In the genomic region with DNA sequence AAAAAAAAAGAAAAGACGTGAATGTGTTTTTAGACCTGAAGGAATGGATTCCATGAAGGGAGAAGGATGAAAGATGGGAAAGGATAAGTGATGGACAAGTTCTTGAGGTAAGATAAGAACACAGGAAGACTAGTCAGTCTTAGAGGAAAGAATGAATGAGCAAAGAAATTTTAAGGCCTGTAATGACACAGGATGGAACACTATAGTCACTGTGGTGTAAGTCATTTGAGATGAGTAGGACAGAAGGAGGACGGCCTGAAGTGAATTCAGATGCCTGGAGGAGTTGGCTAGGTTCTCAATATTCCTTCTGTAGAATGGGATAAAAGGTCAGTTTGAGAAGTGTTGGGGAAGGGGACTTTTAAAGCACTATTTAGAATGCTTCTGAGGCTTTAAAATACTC, we compare ENCODE assay signal across 13 cellular contexts. TPM values are rescaled to one million over a fixed set of nuclear protein-coding genes. Genes with fewer than 3 reads are reported as not detected.
DNase-seq lines count a peak whose midpoint lies in the region; ATAC-seq, FAIRE-seq and TF ChIP-seq lines count a peak whose summit lies in the region.
"Had no signal": no experiment of that assay in that cellular context is flagged by ENCODE, and none has a peak within 500 bp of the region (broad histone marks: within the 10 kb centered on the region; RNA-seq: fewer than 3 reads in every experiment).

No MANE protein-coding gene starts in this region.

- ATAC-seq in sciatic nerve (no peak), GM21529 (IDR thresholded peaks at IDR 0.05; ENCODE audit: unreplicated experiment) (no peak)
- ATAC-seq: mucosa of descending colon had no signal

- no peak for TF ChIP-seq POLR2A in endothelial cell of umbilical vein (IDR thresholded peaks at IDR 0.05; ENCODE audit: low read depth, low read length)

- H3K4me1 Mint-ChIP-seq in activated CD4-positive, alpha-beta T cell treated with anti-CD3 and anti-CD28 coated beads, Interleukin-2, amount 10 ng/mL, durations not matched to agents 24 days and 14 days, result peaks cover 41% of the 10 kb centered on the region
- H3K4me1 Mint-ChIP-seq in progenitor cell of endocrine pancreas (ENCODE audit: low read depth), result peaks cover 31% of the 10 kb centered on the region

- H2AFZ ChIP-seq in endothelial cell of umbilical vein (ENCODE audit: low read depth, low read length), result no peak overlapping the region

- BruUV-seq in endothelial cell of umbilical vein (replicated peaks; lab: Mats Ljungman, UMichigan), result no TSS peak

- H3K36me3 ChIP-seq in SK-N-MC (ENCODE audit: insufficient read depth, low read length), result peaks cover 75% of the 10 kb centered on the region
- peaks cover 0 to 11% of the 10 kb centered on the region in 2 experiments for H3K36me3 ChIP-seq in endothelial cell of umbilical vein (ENCODE audit: control insufficient read depth in 2 of 2, extremely low read depth in 1 of 2, insufficient read depth in 2 of 2, low read length in 2 of 2)
- H3K36me3 ChIP-seq in MG63, result peaks cover 11% of the 10 kb centered on the region

- H3K9ac ChIP-seq in SK-N-MC (ENCODE audit: insufficient read length) (peak overlapping the region; percentile 62), endothelial cell of umbilical vein (replicated peaks; ENCODE audit: extremely low read depth, insufficient read depth, low read length) (no peak overlapping the region)

- peaks cover 47% of the 10 kb centered on the region for H3K36me3 Mint-ChIP-seq in activated CD4-positive, alpha-beta T cell treated with anti-CD3 and anti-CD28 coated beads, Interleukin-2, amount 10 ng/mL, durations not matched to agents 24 days and 14 days (ENCODE audit: low read depth)
- H3K36me3 Mint-ChIP-seq in progenitor cell of endocrine pancreas (ENCODE audit: insufficient read depth), result peaks cover 15% of the 10 kb centered on the region

- H3K27me3 ChIP-seq in endothelial cell of umbilical vein (ENCODE audit: control insufficient read depth in 2 of 2, insufficient read depth in 2 of 2, low read length in 2 of 2) (no peaks in the 10 kb centered on the region), MG63 (no peaks in the 10 kb centered on the region)
- H3K27me3 ChIP-seq: esophagus squamous epithelium, upper lobe of left lung had no signal

- dilution Hi-C loops in endothelial cell of umbilical vein (cut with MboI; ENCODE audit: extremely low pct_ligation_motif_present, low sequenced_read_pairs), result no loop called here

- CTCF ChIA-PET in endothelial cell of umbilical vein (lab: Charles Lee), result interaction anchor here (8.8 kb wide), 1 partner anchor 200 kb away, joined by 50 read pairs; no protein-coding TSS in a partner anchor

- H3K27ac ChIP-seq in SK-N-MC (no peak overlapping the region), endothelial cell of umbilical vein (ENCODE audit: insufficient read depth, low read depth, low read length) (no peak overlapping the region)
- H3K27ac ChIP-seq: esophagus squamous epithelium, upper lobe of left lung had no signal

- POLR2A ChIA-PET in endothelial cell of umbilical vein (lab: Charles Lee), result interaction anchor here (1.5 kb wide), 1 partner anchor 21 kb away, joined by 3 read pairs; no protein-coding TSS in a partner anchor

- H3K9me3 ChIP-seq in SK-N-MC (ENCODE audit: low read depth, low read length) (no peaks in the 10 kb centered on the region), endothelial cell of umbilical vein (replicated peaks; ENCODE audit: control insufficient read depth, insufficient read depth, low read length) (no peaks in the 10 kb centered on the region), MG63 (no peaks in the 10 kb centered on the region)
- H3K9me3 ChIP-seq: esophagus squamous epithelium, mucosa of descending colon, upper lobe of left lung had no signal

- TF ChIP-seq CTCF in endothelial cell of umbilical vein (IDR thresholded peaks at IDR 0.05; ENCODE audit: extremely low read depth in 1 of 2, insufficient read depth in 1 of 2, low read depth in 1 of 2, low read length in 2 of 2) (no peak), progenitor cell of endocrine pancreas (IDR thresholded peaks at IDR 0.05; ENCODE audit: unreplicated experiment) (no peak)

- no peaks in the 10 kb centered on the region for H3K9me1 ChIP-seq in endothelial cell of umbilical vein (replicated peaks; ENCODE audit: control insufficient read depth, extremely low read depth, insufficient read depth, low read length)

- peaks cover 53% of the 10 kb centered on the region for H3K4me1 ChIP-seq in endothelial cell of umbilical vein (ENCODE audit: control insufficient read depth, extremely low read depth, insufficient read depth, low read length)

- no peaks in the 10 kb centered on the region for H3K9me3 Mint-ChIP-seq in activated CD4-positive, alpha-beta T cell treated with anti-CD3 and anti-CD28 coated beads, Interleukin-2, amount 10 ng/mL, durations not matched to agents 24 days and 14 days
- no peaks in the 10 kb centered on the region for H3K9me3 Mint-ChIP-seq in progenitor cell of endocrine pancreas (ENCODE audit: low read depth)

- H3K4me3 ChIP-seq in SK-N-MC (peak overlapping the region; percentile 89), endothelial cell of umbilical vein (replicated peaks in 1 of 3; ENCODE audit: insufficient read depth in 1 of 3, low read depth in 1 of 3, low read length in 3 of 3) (peak overlapping the region in 1 of 3 experiments; percentile 98), MG63 (no peak overlapping the region)
- H3K4me3 ChIP-seq: mucosa of descending colon had no signal

- peaks cover 88% of the 10 kb centered on the region for H3K79me2 ChIP-seq in endothelial cell of umbilical vein (ENCODE audit: control insufficient read depth, insufficient read depth, low read length)

- no peaks in the 10 kb centered on the region for H3K27me3 Mint-ChIP-seq in activated CD4-positive, alpha-beta T cell treated with anti-CD3 and anti-CD28 coated beads, Interleukin-2, amount 10 ng/mL, durations not matched to agents 24 days and 14 days
- no peaks in the 10 kb centered on the region for H3K27me3 Mint-ChIP-seq in progenitor cell of endocrine pancreas

- DNase-seq in activated CD4-positive, alpha-beta T cell treated with anti-CD3 and anti-CD28 coated beads, Interleukin-2, amount 10 ng/mL, durations not matched to agents 24 days and 14 days, result no peak
- no peak for DNase-seq in activated CD4-positive, alpha-beta T cell treated with anti-CD3 and anti-CD28 coated beads, Interleukin-2, amount 50 U/mL, for 4 hours
- DNase-seq in SK-N-MC (ENCODE audit: low read depth, low spot score) (no peak), endothelial cell of umbilical vein (ENCODE audit: low read depth, low spot score) (no peak), progenitor cell of endocrine pancreas (ENCODE audit: low spot score, unreplicated experiment) (no peak), sciatic nerve (ENCODE audit: low spot score) (no peak), MG63 (no peak)
- DNase-seq: esophagus squamous epithelium; mucosa of descending colon; NCI-H1436; stimulated activated CD4-positive, alpha-beta T cell treated with anti-CD3 and anti-CD28 coated beads, Interleukin-2, amount 100 ng/mL, for 48 hours; upper lobe of left lung had no signal

- H3K27ac Mint-ChIP-seq in activated CD4-positive, alpha-beta T cell treated with anti-CD3 and anti-CD28 coated beads, Interleukin-2, amount 10 ng/mL, durations not matched to agents 24 days and 14 days, result peak overlapping the region; percentile 79
- H3K27ac Mint-ChIP-seq in progenitor cell of endocrine pancreas, result peak overlapping the region; percentile 77

- peak overlapping the region; percentile 92 for H3K4me2 ChIP-seq in endothelial cell of umbilical vein (ENCODE audit: insufficient read depth, low read length)

- H4K20me1 ChIP-seq in endothelial cell of umbilical vein (replicated peaks; ENCODE audit: control insufficient read depth, extremely low read depth, insufficient read depth, low read length), result peaks cover 4% of the 10 kb centered on the region

- no peak for FAIRE-seq in endothelial cell of umbilical vein (lab: Jason Lieb, UNC)

- intact Hi-C loops in activated CD4-positive, alpha-beta T cell treated with anti-CD3 and anti-CD28 coated beads, Interleukin-2, amount 10 ng/mL, durations not matched to agents 24 days and 14 days (cut with micrococcal nuclease), result loop anchor here (10.0 kb wide), 1 partner anchor 47 kb away; no protein-coding TSS in a partner anchor
- intact Hi-C loops in endothelial cell of umbilical vein (cut with micrococcal nuclease), result no loop called here
- intact Hi-C loops in sciatic nerve (cut with DNase I), result loop anchor here (10.0 kb wide), 1 partner anchor 197 kb away; no protein-coding TSS in a partner anchor

- H3K4me3 Mint-ChIP-seq in activated CD4-positive, alpha-beta T cell treated with anti-CD3 and anti-CD28 coated beads, Interleukin-2, amount 10 ng/mL, durations not matched to agents 24 days and 14 days, result peak overlapping the region; percentile 73
- peak overlapping the region; percentile 69 for H3K4me3 Mint-ChIP-seq in progenitor cell of endocrine pancreas (ENCODE audit: low read depth)

RNA-seq across cellular contexts. Expression of gene MSMO1, which starts 3.8 kb away (rescaled TPM):
- total RNA-seq in activated CD4-positive, alpha-beta T cell treated with anti-CD3 and anti-CD28 coated beads, Interleukin-2, amount 10 ng/mL, durations not matched to agents 24 days and 14 days, result 82.0 and 82.3 TPM in 2 replicates
- total RNA-seq in endothelial cell of umbilical vein, result 109 and 127 TPM in 2 replicates
- polyA plus RNA-seq in endothelial cell of umbilical vein, result 69.0 and 74.3 TPM in 2 replicates
- polyA plus RNA-seq in endothelial cell of umbilical vein (2011; cell fraction: cytosol; rRNA removed), result 60.4 and 61.9 TPM in 2 replicates
- 23.0 and 32.4 TPM in 2 replicates for polyA plus RNA-seq in endothelial cell of umbilical vein (2011; cell fraction: nucleus; rRNA removed)
- polyA plus RNA-seq in endothelial cell of umbilical vein (2012), result 34.5 and 57.2 TPM in 2 replicates
- 56.1 and 58.2 TPM in 2 replicates for polyA minus RNA-seq in endothelial cell of umbilical vein
- 13.2 TPM for polyA minus RNA-seq in endothelial cell of umbilical vein (2011; cell fraction: cytosol; rRNA and poly(A)+ RNA removed)
- 15.4 and 26.9 TPM in 2 replicates for polyA minus RNA-seq in endothelial cell of umbilical vein (2011; cell fraction: nucleus; rRNA and poly(A)+ RNA removed)
- total RNA-seq in progenitor cell of endocrine pancreas, result 87.1 and 89.4 TPM in 2 replicates
- total RNA-seq in sciatic nerve, result 114 TPM
- total RNA-seq in MG63 (2014; rRNA removed; shearing (Covaris generic); ENCODE audit: low replicate concordance), result 58.1 and 77.1 TPM in 2 replicates

RNA-seq across cellular contexts. Expression of gene CPE, which starts 47.5 kb away (rescaled TPM):
- not detected in 2 replicates for total RNA-seq in activated CD4-positive, alpha-beta T cell treated with anti-CD3 and anti-CD28 coated beads, Interleukin-2, amount 10 ng/mL, durations not matched to agents 24 days and 14 days
- total RNA-seq in endothelial cell of umbilical vein (8.1 and 9.2 TPM in 2 replicates), progenitor cell of endocrine pancreas (129 and 135 TPM in 2 replicates), sciatic nerve (109 TPM)
- polyA plus RNA-seq in endothelial cell of umbilical vein, result 2.2 and 2.7 TPM in 2 replicates
- 2.6 and 2.7 TPM in 2 replicates for polyA plus RNA-seq in endothelial cell of umbilical vein (2011; cell fraction: cytosol; rRNA removed)
- polyA plus RNA-seq in endothelial cell of umbilical vein (2011; cell fraction: nucleus; rRNA removed), result 1.1 and 1.3 TPM in 2 replicates
- 1.4 and 1.9 TPM in 2 replicates for polyA plus RNA-seq in endothelial cell of umbilical vein (2012)
- 4.4 and 6.5 TPM in 2 replicates for polyA minus RNA-seq in endothelial cell of umbilical vein
- polyA minus RNA-seq in endothelial cell of umbilical vein (2011; cell fraction: cytosol; rRNA and poly(A)+ RNA removed), result 2.7 TPM
- 0.24 and 0.58 TPM in 2 replicates for polyA minus RNA-seq in endothelial cell of umbilical vein (2011; cell fraction: nucleus; rRNA and poly(A)+ RNA removed)
- total RNA-seq in MG63 (2014; rRNA removed; shearing (Covaris generic); ENCODE audit: low replicate concordance), result 17.1 and 42.5 TPM in 2 replicates
